Comparison of ENCODE assay signal across 8 cellular contexts in genomic region chr17:44774271-44775135, GRCh38. TPM values are rescaled to one million over a fixed set of nuclear protein-coding genes. Genes with fewer than 3 reads are reported as not detected.
DNase-seq lines count a peak whose midpoint lies in the region; ATAC-seq and TF ChIP-seq lines count a peak whose summit lies in the region.

No MANE protein-coding gene starts in this region.

- peak overlapping the region in 7 of 10 donors; percentile 78 to 91 (median 84) for H3K27ac Mint-ChIP-seq in naive thymus-derived CD8-positive, alpha-beta T cell
- H3K27ac Mint-ChIP-seq in stimulated activated memory B cell treated with anti-CD40 and anti-IgM and Interleukin-4, amounts not matched to agents 10 μg/mL and 1 μg/mL and 100 μg/mL, for 72 hours, result peak overlapping the region; percentile 11

- TF ChIP-seq CTCF in 22Rv1 (IDR thresholded peaks at IDR 0.05) (peak; percentile 93), LNCAP (IDR thresholded peaks at IDR 0.05) (peak; percentile 94)

- H3K4me1 Mint-ChIP-seq in naive thymus-derived CD8-positive, alpha-beta T cell, result peaks cover 0 to 20% (median 18%) of the 10 kb centered on the region in 4 donors
- peaks cover 22% of the 10 kb centered on the region for H3K4me1 Mint-ChIP-seq in stimulated activated memory B cell treated with anti-CD40 and anti-IgM and Interleukin-4, amounts not matched to agents 10 μg/mL and 1 μg/mL and 100 μg/mL, for 72 hours

- no peaks in the 10 kb centered on the region for H3K36me3 Mint-ChIP-seq in naive thymus-derived CD8-positive, alpha-beta T cell
- no peaks in the 10 kb centered on the region for H3K36me3 Mint-ChIP-seq in stimulated activated memory B cell treated with anti-CD40 and anti-IgM and Interleukin-4, amounts not matched to agents 10 μg/mL and 1 μg/mL and 100 μg/mL, for 72 hours

- peak; percentile 61 for ATAC-seq in GM18511 (IDR thresholded peaks at IDR 0.05; ENCODE audit: unreplicated experiment)
- peak; percentile 43 for ATAC-seq in naive thymus-derived CD8-positive, alpha-beta T cell
- ATAC-seq in stimulated activated memory B cell treated with anti-CD40 and anti-IgM and Interleukin-4, amounts not matched to agents 10 μg/mL and 1 μg/mL and 100 μg/mL, for 72 hours, result peak; percentile 63

- POLR2A ChIA-PET in naive thymus-derived CD8-positive, alpha-beta T cell (lab: Charles Lee), result interaction anchor here (0.8 to 1.7 kb wide), 5 partner anchors 90 to 444 kb away, joined by 3 to 12 read pairs (median 5); partner anchors contain the start of gene EFTUD2

- peak overlapping the region; percentile 88 to 95 (median 90) for H3K4me3 Mint-ChIP-seq in naive thymus-derived CD8-positive, alpha-beta T cell
- H3K4me3 Mint-ChIP-seq in stimulated activated memory B cell treated with anti-CD40 and anti-IgM and Interleukin-4, amounts not matched to agents 10 μg/mL and 1 μg/mL and 100 μg/mL, for 72 hours, result peak overlapping the region; percentile 80

- H3K9me3 Mint-ChIP-seq in naive thymus-derived CD8-positive, alpha-beta T cell, result no peaks in the 10 kb centered on the region
- H3K9me3 Mint-ChIP-seq in stimulated activated memory B cell treated with anti-CD40 and anti-IgM and Interleukin-4, amounts not matched to agents 10 μg/mL and 1 μg/mL and 100 μg/mL, for 72 hours, result no peaks in the 10 kb centered on the region

- H3K27me3 Mint-ChIP-seq in naive thymus-derived CD8-positive, alpha-beta T cell, result peaks cover 0 to 9% (median 0%) of the 10 kb centered on the region in 5 donors
- H3K27me3 Mint-ChIP-seq in stimulated activated memory B cell treated with anti-CD40 and anti-IgM and Interleukin-4, amounts not matched to agents 10 μg/mL and 1 μg/mL and 100 μg/mL, for 72 hours, result peaks cover 48% of the 10 kb centered on the region

- DNase-seq in RKO (ENCODE audit: low spot score), result peak; percentile 87
- peak; percentile 74 for DNase-seq in activated T-helper 1 cell treated with Interleukin-2 at 50 U/mL for 16 hours (ENCODE audit: low read depth)
- DNase-seq in fibroblast of peridontal ligament (ENCODE audit: extremely low read depth), result peak; percentile 55
- peak; percentile 69 to 89 (median 84) for DNase-seq in naive thymus-derived CD8-positive, alpha-beta T cell

- H3K27ac ChIP-seq in 22Rv1, result peak overlapping the region; percentile 80

RNA-seq across cellular contexts. Expression of gene ADAM11, which starts 15.7 kb away (rescaled TPM):
- under 1 TPM; 0.86 to 0.93 TPM for total RNA-seq in naive thymus-derived CD8-positive, alpha-beta T cell
- under 1 TPM; 0.17 to 0.46 (median 0.19) TPM for polyA plus RNA-seq in naive thymus-derived CD8-positive, alpha-beta T cell

RNA-seq across cellular contexts. Expression of gene GJC1, which starts 55.6 kb away (rescaled TPM):
- not detected for total RNA-seq in naive thymus-derived CD8-positive, alpha-beta T cell
- not detected for polyA plus RNA-seq in naive thymus-derived CD8-positive, alpha-beta T cell

Comparison
In these comparisons a context has a peak if more than half of its experiments do, and no peak if none do; other contexts are left out.
1. Peak in every context shown above with its lines: DNase-seq, ATAC-seq and H3K27ac ChIP-seq.